Comparison of ENCODE assay signal across 12 cellular contexts in the genomic region with DNA sequence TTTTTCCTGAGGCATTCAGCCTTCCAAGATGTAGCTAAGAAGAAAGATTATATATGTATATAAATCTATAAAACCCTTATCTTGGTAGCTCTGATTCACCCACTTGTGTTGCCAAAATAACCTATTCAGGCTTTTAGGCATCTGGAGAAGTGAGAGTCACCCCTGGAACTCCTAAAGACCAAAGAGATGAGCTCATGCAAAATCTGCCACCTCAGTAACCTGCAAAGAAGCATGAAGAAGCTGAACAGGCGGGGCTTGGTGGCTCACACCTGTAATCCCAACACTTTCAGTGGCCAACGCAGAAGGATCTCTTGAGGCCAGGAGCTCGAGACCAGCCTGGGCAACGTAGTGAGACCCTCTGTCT.
DNase-seq lines count a peak whose midpoint lies in the region; ATAC-seq and TF ChIP-seq lines count a peak whose summit lies in the region.
"Had no signal": no experiment of that assay in that cellular context is flagged by ENCODE, and none has a peak within 500 bp of the region (broad histone marks: within the 10 kb centered on the region; RNA-seq: fewer than 3 reads in every experiment).

No MANE protein-coding gene starts in this region.

- no peaks in the 10 kb centered on the region for H3K27me3 ChIP-seq in tibial nerve

- peaks cover 0 to 52% (median 24%) of the 10 kb centered on the region in 4 donors for H3K4me1 ChIP-seq in tibial nerve

- no peak overlapping the region for H3K4me3 Mint-ChIP-seq in activated naive CD8-positive, alpha-beta T cell
- no peak overlapping the region for H3K4me3 Mint-ChIP-seq in activated naive CD8-positive, alpha-beta T cell treated with anti-CD3 and anti-CD28 coated beads for 36 hours
- H3K4me3 Mint-ChIP-seq in activated naive CD8-positive, alpha-beta T cell treated with anti-CD3 and anti-CD28 coated beads, Interleukin-2, amount 50 U/mL, for 24 hours, result no peak overlapping the region

- H3K4me1 Mint-ChIP-seq in activated naive CD8-positive, alpha-beta T cell (ENCODE audit: low read depth), result peaks cover 36% of the 10 kb centered on the region
- H3K4me1 Mint-ChIP-seq in activated naive CD8-positive, alpha-beta T cell treated with anti-CD3 and anti-CD28 coated beads for 36 hours, result peaks cover 27% of the 10 kb centered on the region
- H3K4me1 Mint-ChIP-seq in activated naive CD8-positive, alpha-beta T cell treated with anti-CD3 and anti-CD28 coated beads, Interleukin-2, amount 50 U/mL, for 24 hours, result peaks cover 33% of the 10 kb centered on the region

- no peak overlapping the region for H3K4me3 ChIP-seq in tibial nerve

- no peaks in the 10 kb centered on the region for H3K9me3 ChIP-seq in tibial nerve

- no peak for TF ChIP-seq EP300 in tibial nerve (IDR thresholded peaks at IDR 0.05)

- WGBS in tibial nerve, 2 donors, result 97% methylated on average over 4 of the region's 4 CpGs

- no peaks in the 10 kb centered on the region for H3K27me3 Mint-ChIP-seq in activated naive CD8-positive, alpha-beta T cell
- H3K27me3 Mint-ChIP-seq in activated naive CD8-positive, alpha-beta T cell treated with anti-CD3 and anti-CD28 coated beads for 36 hours, result no peaks in the 10 kb centered on the region
- H3K27me3 Mint-ChIP-seq in activated naive CD8-positive, alpha-beta T cell treated with anti-CD3 and anti-CD28 coated beads, Interleukin-2, amount 50 U/mL, for 24 hours, result no peaks in the 10 kb centered on the region

- H3K36me3 Mint-ChIP-seq in activated naive CD8-positive, alpha-beta T cell, result peaks cover 2% of the 10 kb centered on the region
- H3K36me3 Mint-ChIP-seq in activated naive CD8-positive, alpha-beta T cell treated with anti-CD3 and anti-CD28 coated beads for 36 hours, result peaks cover 2% of the 10 kb centered on the region
- no peaks in the 10 kb centered on the region for H3K36me3 Mint-ChIP-seq in activated naive CD8-positive, alpha-beta T cell treated with anti-CD3 and anti-CD28 coated beads, Interleukin-2, amount 50 U/mL, for 24 hours (ENCODE audit: low read depth)

- H3K9me3 Mint-ChIP-seq in activated naive CD8-positive, alpha-beta T cell (ENCODE audit: low read depth), result no peaks in the 10 kb centered on the region
- no peaks in the 10 kb centered on the region for H3K9me3 Mint-ChIP-seq in activated naive CD8-positive, alpha-beta T cell treated with anti-CD3 and anti-CD28 coated beads for 36 hours
- no peaks in the 10 kb centered on the region for H3K9me3 Mint-ChIP-seq in activated naive CD8-positive, alpha-beta T cell treated with anti-CD3 and anti-CD28 coated beads, Interleukin-2, amount 50 U/mL, for 24 hours

- peak; percentile 64 for ATAC-seq in activated naive CD8-positive, alpha-beta T cell treated with anti-CD3 and anti-CD28 coated beads, Interleukin-2, amount 50 U/mL, for 24 hours

- TF ChIP-seq CTCF in tibial nerve (IDR thresholded peaks at IDR 0.05), result no peak

- peak overlapping the region; percentile 45 to 80 (median 74) for H3K27ac ChIP-seq in tibial nerve

- no peaks in the 10 kb centered on the region for H3K36me3 ChIP-seq in tibial nerve

- no peak for TF ChIP-seq POLR2A in tibial nerve (IDR thresholded peaks at IDR 0.05)

- H3K27ac Mint-ChIP-seq in activated naive CD8-positive, alpha-beta T cell, result peak overlapping the region; percentile 46
- H3K27ac Mint-ChIP-seq in activated naive CD8-positive, alpha-beta T cell treated with anti-CD3 and anti-CD28 coated beads for 36 hours, result no peak overlapping the region
- peak overlapping the region; percentile 64 for H3K27ac Mint-ChIP-seq in activated naive CD8-positive, alpha-beta T cell treated with anti-CD3 and anti-CD28 coated beads, Interleukin-2, amount 50 U/mL, for 24 hours

- DNase-seq in activated naive CD8-positive, alpha-beta T cell treated with anti-CD3 and anti-CD28 coated beads for 36 hours, result no peak
- no peak for DNase-seq in activated naive CD8-positive, alpha-beta T cell treated with anti-CD3 and anti-CD28 coated beads, Interleukin-2, amount 50 U/mL, for 24 hours
- DNase-seq in germinal center (ENCODE audit: low spot score), result peak; percentile 14
- DNase-seq in tibial nerve (ENCODE audit: low spot score in 2 of 2), result no peak
- DNase-seq in NCI-H345 (lab: John Stamatoyannopoulos, UW), result no peak
- no peak for DNase-seq in NOMO-1 treated with DMSO at 0.1 percent for 48 hours (lab: John Stamatoyannopoulos, UW; ENCODE audit: unreplicated experiment)
- no peak for DNase-seq in GM03348 (ENCODE audit: low spot score)
- DNase-seq: AML-193; effector CD8-positive, alpha-beta T cell; H7; NCI-H526 treated with DMSO at 0.1 percent for 48 hours had no signal
